In the genomic region with DNA sequence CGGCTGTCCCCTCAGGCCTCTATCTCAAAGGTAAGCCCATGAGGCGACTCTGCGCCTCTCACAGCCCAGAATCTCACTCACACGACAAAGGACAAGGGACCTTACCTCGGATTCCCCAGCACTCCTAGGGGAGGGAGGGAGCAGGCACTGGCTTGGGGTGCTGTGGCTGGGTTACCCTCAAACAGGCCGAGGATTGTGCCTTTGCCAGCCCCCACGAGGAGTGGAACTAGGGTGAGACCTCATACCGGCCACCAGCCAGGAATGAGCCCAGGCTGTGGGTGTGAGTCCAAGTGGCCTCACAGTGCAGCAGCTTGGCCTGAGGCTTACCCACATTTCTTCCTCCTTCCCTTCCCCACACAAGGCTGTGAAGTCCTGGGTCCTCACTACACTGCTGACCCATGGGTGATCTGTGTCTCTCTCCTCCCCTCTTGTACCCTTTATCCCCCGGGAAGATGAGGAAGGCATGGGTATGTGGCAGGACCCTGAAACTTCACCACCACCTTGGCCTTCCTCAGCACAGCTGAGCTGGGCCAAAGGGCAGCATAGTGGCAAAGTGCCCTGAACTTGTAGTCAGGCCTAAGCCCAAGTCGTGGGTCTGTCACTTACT, we compare ENCODE assay signal across 1 cellular context.
TF ChIP-seq lines count a peak whose summit lies in the region.

No MANE protein-coding gene starts in this region.

TF ChIP-seq in WTC11, 78 proteins besides CTCF, POLR2A, EP300 and RAD21 (continued from another document):
- TF ChIP-seq, protein P1, sequence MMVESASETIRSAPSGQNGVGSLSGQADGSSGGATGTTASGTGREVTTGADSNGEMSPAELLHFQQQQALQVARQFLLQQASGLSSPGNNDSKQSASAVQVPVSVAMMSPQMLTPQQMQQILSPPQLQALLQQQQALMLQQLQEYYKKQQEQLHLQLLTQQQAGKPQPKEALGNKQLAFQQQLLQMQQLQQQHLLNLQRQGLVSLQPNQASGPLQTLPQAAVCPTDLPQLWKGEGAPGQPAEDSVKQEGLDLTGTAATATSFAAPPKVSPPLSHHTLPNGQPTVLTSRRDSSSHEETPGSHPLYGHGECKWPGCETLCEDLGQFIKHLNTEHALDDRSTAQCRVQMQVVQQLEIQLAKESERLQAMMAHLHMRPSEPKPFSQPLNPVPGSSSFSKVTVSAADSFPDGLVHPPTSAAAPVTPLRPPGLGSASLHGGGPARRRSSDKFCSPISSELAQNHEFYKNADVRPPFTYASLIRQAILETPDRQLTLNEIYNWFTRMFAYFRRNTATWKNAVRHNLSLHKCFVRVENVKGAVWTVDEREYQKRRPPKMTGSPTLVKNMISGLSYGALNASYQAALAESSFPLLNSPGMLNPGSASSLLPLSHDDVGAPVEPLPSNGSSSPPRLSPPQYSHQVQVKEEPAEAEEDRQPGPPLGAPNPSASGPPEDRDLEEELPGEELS (CRISPR knock-in tag; IDR thresholded peaks at IDR 0.05) = no peak
- TF ChIP-seq, protein P2, sequence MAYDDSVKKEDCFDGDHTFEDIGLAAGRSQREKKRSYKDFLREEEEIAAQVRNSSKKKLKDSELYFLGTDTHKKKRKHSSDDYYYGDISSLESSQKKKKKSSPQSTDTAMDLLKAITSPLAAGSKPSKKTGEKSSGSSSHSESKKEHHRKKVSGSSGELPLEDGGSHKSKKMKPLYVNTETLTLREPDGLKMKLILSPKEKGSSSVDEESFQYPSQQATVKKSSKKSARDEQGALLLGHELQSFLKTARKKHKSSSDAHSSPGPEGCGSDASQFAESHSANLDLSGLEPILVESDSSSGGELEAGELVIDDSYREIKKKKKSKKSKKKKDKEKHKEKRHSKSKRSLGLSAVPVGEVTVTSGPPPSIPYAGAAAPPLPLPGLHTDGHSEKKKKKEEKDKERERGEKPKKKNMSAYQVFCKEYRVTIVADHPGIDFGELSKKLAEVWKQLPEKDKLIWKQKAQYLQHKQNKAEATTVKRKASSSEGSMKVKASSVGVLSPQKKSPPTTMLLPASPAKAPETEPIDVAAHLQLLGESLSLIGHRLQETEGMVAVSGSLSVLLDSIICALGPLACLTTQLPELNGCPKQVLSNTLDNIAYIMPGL (CRISPR knock-in tag; IDR thresholded peaks at IDR 0.05) = no peak
- no peak for TF ChIP-seq NR1H2 (CRISPR knock-in tag; IDR thresholded peaks at IDR 0.05)
- no peak for TF ChIP-seq SMAD4 (CRISPR knock-in tag; IDR thresholded peaks at IDR 0.05)
